Comparison of ENCODE assay signal across 1 cellular context in the genomic region with DNA sequence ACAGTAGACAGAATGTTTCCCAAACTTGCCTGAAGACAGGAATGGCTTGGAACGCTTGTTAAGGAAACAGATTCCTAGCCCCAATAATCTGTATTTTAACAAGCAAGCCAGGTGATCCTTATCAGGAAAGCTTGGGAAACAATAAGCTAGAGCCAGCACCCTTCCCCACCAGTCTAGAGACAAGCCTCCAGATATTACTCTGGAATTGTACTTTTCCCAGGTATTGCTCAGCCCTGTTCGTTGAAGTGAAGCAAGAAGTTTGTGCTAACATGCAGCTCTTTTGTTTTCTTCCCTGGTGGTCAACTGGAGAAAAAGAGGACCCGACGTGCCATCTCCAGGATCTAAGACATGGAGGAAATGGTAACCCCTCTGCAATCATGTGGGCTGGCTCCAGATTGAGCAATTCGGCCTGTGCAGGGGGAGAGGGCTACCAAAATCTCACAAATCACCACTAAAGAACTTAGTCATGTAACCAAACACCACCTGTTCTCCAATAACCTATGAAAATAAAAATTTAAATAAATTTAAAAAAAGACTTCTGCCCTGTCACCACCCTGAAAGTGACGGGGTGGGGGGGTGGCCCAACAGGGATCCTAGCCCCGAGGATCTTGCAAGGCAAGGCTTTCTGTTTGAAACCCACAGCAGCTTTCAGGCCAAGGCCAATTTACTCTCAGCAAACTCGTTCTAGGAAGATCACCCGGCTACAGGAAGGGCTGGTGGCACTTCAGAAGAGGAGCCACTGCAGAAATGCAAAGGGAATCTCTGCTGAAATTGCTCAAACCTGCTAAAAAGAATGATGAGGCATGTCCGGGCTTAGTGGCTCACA.
TF ChIP-seq lines count a peak whose summit lies in the region.

No MANE protein-coding gene starts in this region.

TF ChIP-seq in HepG2, 621 proteins besides CTCF, POLR2A, EP300 and RAD21:
- TF ChIP-seq, protein P1, sequence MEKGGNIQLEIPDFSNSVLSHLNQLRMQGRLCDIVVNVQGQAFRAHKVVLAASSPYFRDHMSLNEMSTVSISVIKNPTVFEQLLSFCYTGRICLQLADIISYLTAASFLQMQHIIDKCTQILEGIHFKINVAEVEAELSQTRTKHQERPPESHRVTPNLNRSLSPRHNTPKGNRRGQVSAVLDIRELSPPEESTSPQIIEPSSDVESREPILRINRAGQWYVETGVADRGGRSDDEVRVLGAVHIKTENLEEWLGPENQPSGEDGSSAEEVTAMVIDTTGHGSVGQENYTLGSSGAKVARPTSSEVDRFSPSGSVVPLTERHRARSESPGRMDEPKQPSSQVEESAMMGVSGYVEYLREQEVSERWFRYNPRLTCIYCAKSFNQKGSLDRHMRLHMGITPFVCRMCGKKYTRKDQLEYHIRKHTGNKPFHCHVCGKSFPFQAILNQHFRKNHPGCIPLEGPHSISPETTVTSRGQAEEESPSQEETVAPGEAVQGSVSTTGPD (CRISPR knock-in tag; IDR thresholded peaks at IDR 0.05) = 0 out of 2 replicates have a peak, but pooled peaks have one; percentile 35
- TF ChIP-seq, protein P2, sequence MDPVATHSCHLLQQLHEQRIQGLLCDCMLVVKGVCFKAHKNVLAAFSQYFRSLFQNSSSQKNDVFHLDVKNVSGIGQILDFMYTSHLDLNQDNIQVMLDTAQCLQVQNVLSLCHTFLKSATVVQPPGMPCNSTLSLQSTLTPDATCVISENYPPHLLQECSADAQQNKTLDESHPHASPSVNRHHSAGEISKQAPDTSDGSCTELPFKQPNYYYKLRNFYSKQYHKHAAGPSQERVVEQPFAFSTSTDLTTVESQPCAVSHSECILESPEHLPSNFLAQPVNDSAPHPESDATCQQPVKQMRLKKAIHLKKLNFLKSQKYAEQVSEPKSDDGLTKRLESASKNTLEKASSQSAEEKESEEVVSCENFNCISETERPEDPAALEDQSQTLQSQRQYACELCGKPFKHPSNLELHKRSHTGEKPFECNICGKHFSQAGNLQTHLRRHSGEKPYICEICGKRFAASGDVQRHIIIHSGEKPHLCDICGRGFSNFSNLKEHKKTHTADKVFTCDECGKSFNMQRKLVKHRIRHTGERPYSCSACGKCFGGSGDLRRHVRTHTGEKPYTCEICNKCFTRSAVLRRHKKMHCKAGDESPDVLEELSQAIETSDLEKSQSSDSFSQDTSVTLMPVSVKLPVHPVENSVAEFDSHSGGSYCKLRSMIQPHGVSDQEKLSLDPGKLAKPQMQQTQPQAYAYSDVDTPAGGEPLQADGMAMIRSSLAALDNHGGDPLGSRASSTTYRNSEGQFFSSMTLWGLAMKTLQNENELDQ (CRISPR knock-in tag; IDR thresholded peaks at IDR 0.05; ENCODE audit: borderline replicate concordance) = no peak
- TF ChIP-seq, protein P3, sequence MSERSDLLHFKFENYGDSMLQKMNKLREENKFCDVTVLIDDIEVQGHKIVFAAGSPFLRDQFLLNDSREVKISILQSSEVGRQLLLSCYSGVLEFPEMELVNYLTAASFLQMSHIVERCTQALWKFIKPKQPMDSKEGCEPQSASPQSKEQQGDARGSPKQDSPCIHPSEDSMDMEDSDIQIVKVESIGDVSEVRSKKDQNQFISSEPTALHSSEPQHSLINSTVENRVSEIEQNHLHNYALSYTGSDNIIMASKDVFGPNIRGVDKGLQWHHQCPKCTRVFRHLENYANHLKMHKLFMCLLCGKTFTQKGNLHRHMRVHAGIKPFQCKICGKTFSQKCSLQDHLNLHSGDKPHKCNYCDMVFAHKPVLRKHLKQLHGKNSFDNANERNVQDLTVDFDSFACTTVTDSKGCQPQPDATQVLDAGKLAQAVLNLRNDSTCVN (CRISPR knock-in tag; IDR thresholded peaks at IDR 0.05; ENCODE audit: borderline replicate concordance) = peak; percentile 84
- no peak for TF ChIP-seq CAMTA2 (CRISPR knock-in tag; IDR thresholded peaks at IDR 0.05; ENCODE audit: borderline replicate concordance)
- TF ChIP-seq CEBPB (IDR thresholded peaks at IDR 0.05; ENCODE audit: borderline replicate concordance, low read depth, low read length) = peak; percentile 9; the same call in 1 of the 2 replicates
- TF ChIP-seq ZNF891 (CRISPR knock-in tag; IDR thresholded peaks at IDR 0.05) = no peak
- peak; percentile 10; the same call in 1 of the 2 replicates for TF ChIP-seq CEBPG (CRISPR knock-in tag; IDR thresholded peaks at IDR 0.05)
